ENCODE assay signal across 22 cellular contexts in genomic region chr5:55316289-55316688, GRCh38. TPM values are rescaled to one million over a fixed set of nuclear protein-coding genes. Genes with fewer than 3 reads are reported as not detected.
DNase-seq lines count a peak whose midpoint lies in the region; ATAC-seq, FAIRE-seq and TF ChIP-seq lines count a peak whose summit lies in the region.
"Had no signal": no experiment of that assay in that cellular context is flagged by ENCODE, and none has a peak within 500 bp of the region (broad histone marks: within the 10 kb centered on the region; RNA-seq: fewer than 3 reads in every experiment).

No MANE protein-coding gene starts in this region.

- 96% methylated on average over 2 of the region's 2 CpGs for WGBS in hepatocyte (ENCODE audit: low lambda C conversion rate, missing lambda C conversion rate)

- peaks cover 98% of the 10 kb centered on the region for H3K79me2 ChIP-seq in hepatocyte

- ATAC-seq in T-helper 17 cell = no peak
- ATAC-seq: CD8-positive, alpha-beta T cell; PC-3 had no signal

- no peaks in the 10 kb centered on the region for H3K4me1 ChIP-seq in hepatocyte (ENCODE audit: insufficient read depth)

- peak; percentile 11 for FAIRE-seq in D721Med (lab: Jason Lieb, UNC)
- FAIRE-seq: H54 had no signal

- TF ChIP-seq CTCF in D721Med (IDR thresholded peaks at IDR 0.05; ENCODE audit: insufficient read depth, missing control alignments) (no peak), hepatocyte (IDR thresholded peaks at IDR 0.05; ENCODE audit: poor library complexity) (no peak)

- peaks cover 36% of the 10 kb centered on the region for H3K4me1 Mint-ChIP-seq in T-helper 17 cell

- H3K4me3 ChIP-seq in hepatocyte = no peak overlapping the region

- H3K9me3 ChIP-seq in T-helper 17 cell (ENCODE audit: control insufficient read depth, low read length, poor library complexity, severe bottlenecking) = no peaks in the 10 kb centered on the region
- H3K9me3 ChIP-seq in hepatocyte (ENCODE audit: low read depth) = no peaks in the 10 kb centered on the region
- H3K9me3 ChIP-seq: SK-N-SH had no signal

- no peak overlapping the region for H3K4me2 ChIP-seq in hepatocyte
- H3K4me2 ChIP-seq: SK-N-SH had no signal

- H3K27ac Mint-ChIP-seq in T-helper 17 cell = peak overlapping the region; percentile 41
- H3K27ac Mint-ChIP-seq: CD8-positive, alpha-beta T cell; HFFc6 had no signal

- peak overlapping the region; percentile 19 for H3K4me3 Mint-ChIP-seq in T-helper 17 cell
- H3K4me3 Mint-ChIP-seq: CD8-positive, alpha-beta T cell; HFFc6 had no signal

- no peak overlapping the region for H3K27ac ChIP-seq in hepatocyte
- H3K27ac ChIP-seq: 22Rv1 had no signal

- H3K27me3 Mint-ChIP-seq in T-helper 17 cell = no peaks in the 10 kb centered on the region

- H3K36me3 ChIP-seq in hepatocyte (replicated peaks; ENCODE audit: insufficient read depth, low read depth) = no peaks in the 10 kb centered on the region

- no peaks in the 10 kb centered on the region for H3K27me3 ChIP-seq in hepatocyte

- H3K9me2 ChIP-seq in hepatocyte (replicated peaks; ENCODE audit: insufficient read depth) = no peaks in the 10 kb centered on the region
- H3K9me2 ChIP-seq: SK-N-SH had no signal

- peaks cover 4% of the 10 kb centered on the region for H3K36me3 Mint-ChIP-seq in T-helper 17 cell (ENCODE audit: low read depth)

- no peak overlapping the region for H2AFZ ChIP-seq in hepatocyte

- H4K20me1 ChIP-seq in hepatocyte (ENCODE audit: insufficient read depth, poor library complexity, severe bottlenecking) = peaks cover 14% of the 10 kb centered on the region

- no peak for TF ChIP-seq POLR2A in erythroblast (IDR thresholded peaks at IDR 0.05; ENCODE audit: low read length)

- DNase-seq in DMS53 (lab: John Stamatoyannopoulos, UW) (peak; percentile 28), DMS53 treated with DMSO at 0.1 percent for 48 hours (lab: John Stamatoyannopoulos, UW; ENCODE audit: unreplicated experiment) (no peak), D721Med (ENCODE audit: insufficient read length, low spot score) (no peak), T-helper 17 cell (no peak), erythroblast (lab: John Stamatoyannopoulos, UW) (peak; percentile 14), hepatocyte (ENCODE audit: low spot score) (no peak), SHP77 treated with DMSO at 0.1 percent for 48 hours (lab: John Stamatoyannopoulos, UW) (no peak)
- no peak for DNase-seq in NK-92 treated with Interleukin-12 subunit alpha and Interleukin-12 subunit beta, amount 100 ng/mL, for 24 hours (lab: John Stamatoyannopoulos, UW)
- DNase-seq: C1 segment of cervical spinal cord; CD8-positive, alpha-beta T cell; HFFc6; MM.1S; NCI-H1048; NCI-H1417 treated with DMSO at 0.1 percent for 48 hours; NCI-H187; NCI-H446; NCI-H526; PC-3; SHP77; SK-N-SH had no signal

RNA-seq across cellular contexts. Expression of gene MTREX, which starts 8.5 kb away (rescaled TPM):
- total RNA-seq in T-helper 17 cell (10 to 100 TPM; 61.0 to 73.7 TPM), hepatocyte (66.0 and 69.2 TPM in 2 replicates)
- polyA plus RNA-seq in hepatocyte = 19.0 and 27.1 TPM in 2 replicates

RNA-seq across cellular contexts. Expression of gene DHX29, which starts 8.8 kb away (rescaled TPM):
- total RNA-seq in T-helper 17 cell = 10 to 100 TPM; 12.7 to 19.0 TPM
- total RNA-seq in hepatocyte = 30.0 and 32.9 TPM in 2 replicates
- 46.5 and 48.4 TPM in 2 replicates for polyA plus RNA-seq in hepatocyte

Comparison
In these comparisons a context has a peak if more than half of its experiments do, and no peak if none do; other contexts are left out.
1. DNase-seq: peak in DMS53 (single experiment) and erythroblast (2 of 2); none in DMS53 treated with DMSO at 0.1 percent for 48 hours (single experiment), D721Med (single experiment), T-helper 17 cell (0 of 3), NK-92 treated with Interleukin-12 subunit alpha and Interleukin-12 subunit beta, amount 100 ng/mL, for 24 hours (single experiment), hepatocyte (single experiment) and SHP77 treated with DMSO at 0.1 percent for 48 hours (single experiment).